20 cellular contexts compared by ENCODE assay signal in genomic region chrX:1295550-1295949, GRCh38. TPM values are rescaled to one million over a fixed set of nuclear protein-coding genes. Genes with fewer than 3 reads are reported as not detected.
DNase-seq lines count a peak whose midpoint lies in the region; ATAC-seq and TF ChIP-seq lines count a peak whose summit lies in the region.
"Had no signal": no experiment of that assay in that cellular context is flagged by ENCODE, and none has a peak within 500 bp of the region (broad histone marks: within the 10 kb centered on the region; RNA-seq: fewer than 3 reads in every experiment).

No MANE protein-coding gene starts in this region.

- no peaks in the 10 kb centered on the region for H3K4me1 Mint-ChIP-seq in activated CD8-positive, alpha-beta T cell treated with anti-CD3 and anti-CD28 coated beads, Interleukin-2, amount 10 ng/mL, durations not matched to agents 7 days and 5 days (ENCODE audit: low read depth)
- H3K4me1 Mint-ChIP-seq in activated CD8-positive, alpha-beta T cell treated with anti-CD3 and anti-CD28 coated beads for 36 hours (ENCODE audit: low read depth): peaks cover 4% of the 10 kb centered on the region
- peaks cover 41% of the 10 kb centered on the region for H3K4me1 Mint-ChIP-seq in dendritic cell treated with granulocyte-macrophage colony-stimulating factor and Interleukin-4, amounts not matched to agents 40 ng/mL and 50 ng/mL, for 4 days (ENCODE audit: low read depth)

- peaks cover 3% of the 10 kb centered on the region for H3K9me3 Mint-ChIP-seq in activated CD8-positive, alpha-beta T cell treated with anti-CD3 and anti-CD28 coated beads, Interleukin-2, amount 10 ng/mL, durations not matched to agents 7 days and 5 days (ENCODE audit: insufficient read depth)
- H3K9me3 Mint-ChIP-seq in activated CD8-positive, alpha-beta T cell treated with anti-CD3 and anti-CD28 coated beads for 36 hours: no peaks in the 10 kb centered on the region
- no peaks in the 10 kb centered on the region for H3K9me3 Mint-ChIP-seq in dendritic cell treated with granulocyte-macrophage colony-stimulating factor and Interleukin-4, amounts not matched to agents 40 ng/mL and 50 ng/mL, for 4 days
- H3K9me3 Mint-ChIP-seq: CD4-positive, alpha-beta T cell had no signal

- no peak for ATAC-seq in activated CD8-positive, alpha-beta T cell treated with anti-CD3 and anti-CD28 coated beads, Interleukin-2, amount 10 ng/mL, durations not matched to agents 7 days and 5 days
- ATAC-seq in activated CD8-positive, alpha-beta T cell treated with anti-CD3 and anti-CD28 coated beads for 36 hours: no peak
- peak; percentile 13 for ATAC-seq in sciatic nerve
- no peak for ATAC-seq in GM19395 (IDR thresholded peaks at IDR 0.05; ENCODE audit: unreplicated experiment)
- ATAC-seq: GM12878 had no signal

- CTCF ChIA-PET in activated CD8-positive, alpha-beta T cell treated with anti-CD3 and anti-CD28 coated beads, Interleukin-2, amount 10 ng/mL, durations not matched to agents 7 days and 5 days (lab: Charles Lee): no interaction called here
- CTCF ChIA-PET in activated CD8-positive, alpha-beta T cell treated with anti-CD3 and anti-CD28 coated beads for 36 hours (lab: Charles Lee): no interaction called here

- peaks cover 10% of the 10 kb centered on the region for H3K27me3 Mint-ChIP-seq in activated CD8-positive, alpha-beta T cell treated with anti-CD3 and anti-CD28 coated beads, Interleukin-2, amount 10 ng/mL, durations not matched to agents 7 days and 5 days (ENCODE audit: low read depth)
- H3K27me3 Mint-ChIP-seq in activated CD8-positive, alpha-beta T cell treated with anti-CD3 and anti-CD28 coated beads for 36 hours: peaks cover 4% of the 10 kb centered on the region
- H3K27me3 Mint-ChIP-seq in dendritic cell treated with granulocyte-macrophage colony-stimulating factor and Interleukin-4, amounts not matched to agents 40 ng/mL and 50 ng/mL, for 4 days: no peaks in the 10 kb centered on the region

- DNase-seq in activated CD8-positive, alpha-beta T cell treated with anti-CD3 and anti-CD28 coated beads, Interleukin-2, amount 10 ng/mL, durations not matched to agents 7 days and 5 days: no peak
- no peak for DNase-seq in activated CD8-positive, alpha-beta T cell treated with anti-CD3 and anti-CD28 coated beads for 36 hours
- DNase-seq in sciatic nerve (ENCODE audit: low spot score): no peak
- DNase-seq in NOMO-1 (lab: John Stamatoyannopoulos, UW; ENCODE audit: unreplicated experiment in 2 of 2): no peak
- DNase-seq in NCI-H82 treated with DMSO at 0.1 percent for 48 hours (lab: John Stamatoyannopoulos, UW; ENCODE audit: unreplicated experiment): no peak
- DNase-seq: 8988T; ACHN; AML-193; BE2C; CD4-positive, alpha-beta T cell; CD8-positive, alpha-beta memory T cell; DMS 273 treated with DMSO at 0.1 percent for 48 hours; DMS79; EL; GDM1; GOT3; HFFc6 had no signal

- intact Hi-C loops in activated CD8-positive, alpha-beta T cell treated with anti-CD3 and anti-CD28 coated beads for 36 hours (cut with micrococcal nuclease): no loop called here
- intact Hi-C loops in dendritic cell treated with granulocyte-macrophage colony-stimulating factor and Interleukin-4, amounts not matched to agents 40 ng/mL and 50 ng/mL, for 4 days (cut with micrococcal nuclease): no loop called here
- intact Hi-C loops in sciatic nerve (cut with DNase I): no loop called here

- no peaks in the 10 kb centered on the region for H3K36me3 Mint-ChIP-seq in activated CD8-positive, alpha-beta T cell treated with anti-CD3 and anti-CD28 coated beads, Interleukin-2, amount 10 ng/mL, durations not matched to agents 7 days and 5 days (ENCODE audit: low read depth)
- no peaks in the 10 kb centered on the region for H3K36me3 Mint-ChIP-seq in activated CD8-positive, alpha-beta T cell treated with anti-CD3 and anti-CD28 coated beads for 36 hours (ENCODE audit: low read depth)
- H3K36me3 Mint-ChIP-seq in dendritic cell treated with granulocyte-macrophage colony-stimulating factor and Interleukin-4, amounts not matched to agents 40 ng/mL and 50 ng/mL, for 4 days (ENCODE audit: low read depth): peaks cover 98% of the 10 kb centered on the region
- H3K36me3 Mint-ChIP-seq: CD8-positive, alpha-beta memory T cell had no signal

- H3K27ac Mint-ChIP-seq in activated CD8-positive, alpha-beta T cell treated with anti-CD3 and anti-CD28 coated beads, Interleukin-2, amount 10 ng/mL, durations not matched to agents 7 days and 5 days: peak overlapping the region; percentile 20
- no peak overlapping the region for H3K27ac Mint-ChIP-seq in activated CD8-positive, alpha-beta T cell treated with anti-CD3 and anti-CD28 coated beads for 36 hours
- peak overlapping the region; percentile 3 for H3K27ac Mint-ChIP-seq in dendritic cell treated with granulocyte-macrophage colony-stimulating factor and Interleukin-4, amounts not matched to agents 40 ng/mL and 50 ng/mL, for 4 days
- H3K27ac Mint-ChIP-seq: CD4-positive, alpha-beta T cell; HFFc6 had no signal

- no peak overlapping the region for H3K4me3 Mint-ChIP-seq in activated CD8-positive, alpha-beta T cell treated with anti-CD3 and anti-CD28 coated beads, Interleukin-2, amount 10 ng/mL, durations not matched to agents 7 days and 5 days
- H3K4me3 Mint-ChIP-seq in activated CD8-positive, alpha-beta T cell treated with anti-CD3 and anti-CD28 coated beads for 36 hours: no peak overlapping the region
- H3K4me3 Mint-ChIP-seq in dendritic cell treated with granulocyte-macrophage colony-stimulating factor and Interleukin-4, amounts not matched to agents 40 ng/mL and 50 ng/mL, for 4 days: no peak overlapping the region
- H3K4me3 Mint-ChIP-seq: CD4-positive, alpha-beta T cell; CD8-positive, alpha-beta memory T cell; HFFc6 had no signal

- POLR2A ChIA-PET in activated CD8-positive, alpha-beta T cell treated with anti-CD3 and anti-CD28 coated beads, Interleukin-2, amount 10 ng/mL, durations not matched to agents 7 days and 5 days (lab: Charles Lee): no interaction called here
- POLR2A ChIA-PET in activated CD8-positive, alpha-beta T cell treated with anti-CD3 and anti-CD28 coated beads for 36 hours (lab: Charles Lee): no interaction called here

- no peak for TF ChIP-seq CTCF in activated CD8-positive, alpha-beta T cell treated with anti-CD3 and anti-CD28 coated beads for 36 hours (IDR thresholded peaks at IDR 0.05)

RNA-seq across cellular contexts. Expression of gene CSF2RA, which starts 26.9 kb away (rescaled TPM):
- not detected for total RNA-seq in activated CD8-positive, alpha-beta T cell treated with anti-CD3 and anti-CD28 coated beads, Interleukin-2, amount 10 ng/mL, durations not matched to agents 7 days and 5 days
- not detected for total RNA-seq in activated CD8-positive, alpha-beta T cell treated with anti-CD3 and anti-CD28 coated beads for 36 hours
- total RNA-seq in sciatic nerve: 19.3 TPM

RNA-seq across cellular contexts. Expression of gene IL3RA, which starts 41.0 kb away (rescaled TPM):
- total RNA-seq in activated CD8-positive, alpha-beta T cell treated with anti-CD3 and anti-CD28 coated beads, Interleukin-2, amount 10 ng/mL, durations not matched to agents 7 days and 5 days: under 1 TPM; 0.60 to 0.61 TPM
- not detected for total RNA-seq in activated CD8-positive, alpha-beta T cell treated with anti-CD3 and anti-CD28 coated beads for 36 hours
- 17.5 TPM for total RNA-seq in sciatic nerve

Comparison
In these comparisons a context has a peak if more than half of its experiments do, and no peak if none do; other contexts are left out.
1. RNA of gene CSF2RA, which starts 26.9 kb away (total RNA-seq): 19.3 TPM in sciatic nerve (single experiment); not detected in activated CD8-positive, alpha-beta T cell treated with anti-CD3 and anti-CD28 coated beads, Interleukin-2, amount 10 ng/mL, durations not matched to agents 7 days and 5 days and not detected in activated CD8-positive, alpha-beta T cell treated with anti-CD3 and anti-CD28 coated beads for 36 hours; every median in the first group is over 10 times any median in the second.
2. RNA of gene IL3RA, which starts 41.0 kb away (total RNA-seq): 17.5 TPM in sciatic nerve (single experiment); 0.60 to 0.61 TPM in activated CD8-positive, alpha-beta T cell treated with anti-CD3 and anti-CD28 coated beads, Interleukin-2, amount 10 ng/mL, durations not matched to agents 7 days and 5 days and not detected in activated CD8-positive, alpha-beta T cell treated with anti-CD3 and anti-CD28 coated beads for 36 hours; every median in the first group is over 10 times any median in the second.